2 cellular contexts compared by ENCODE assay signal in the genomic region with DNA sequence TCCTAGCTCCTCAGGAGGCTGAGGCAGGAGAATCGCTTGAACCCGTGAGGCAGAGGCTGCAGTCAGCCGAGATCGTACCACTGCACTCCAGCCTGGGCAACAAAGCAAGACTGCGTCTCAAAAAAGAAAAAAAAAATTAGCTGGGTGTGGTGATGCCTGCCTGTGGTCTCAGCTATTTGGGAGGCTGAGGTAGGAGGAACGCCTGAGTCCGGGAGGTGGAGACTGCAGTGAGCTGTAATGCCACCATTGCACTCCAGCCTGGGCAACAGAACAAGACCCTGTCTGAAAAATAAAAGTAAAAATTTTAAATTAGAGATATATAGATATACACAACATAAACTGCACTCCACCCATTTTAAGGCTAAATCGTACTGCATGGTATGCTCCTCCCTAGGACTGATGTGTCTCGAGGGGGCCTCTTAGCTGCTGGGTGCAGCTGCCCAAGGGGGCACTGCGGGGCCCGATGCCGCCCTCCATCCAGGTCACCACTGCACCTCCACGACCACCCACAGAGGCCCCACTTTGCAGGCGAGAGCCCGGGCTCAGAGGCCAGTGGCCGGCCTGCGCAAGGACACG.
TF ChIP-seq lines count a peak whose summit lies in the region.

No MANE protein-coding gene starts in this region.

TF ChIP-seq in GM23338, 12 proteins besides CTCF, POLR2A, EP300 and RAD21 (continued from another document):
- TF ChIP-seq, protein P1, sequence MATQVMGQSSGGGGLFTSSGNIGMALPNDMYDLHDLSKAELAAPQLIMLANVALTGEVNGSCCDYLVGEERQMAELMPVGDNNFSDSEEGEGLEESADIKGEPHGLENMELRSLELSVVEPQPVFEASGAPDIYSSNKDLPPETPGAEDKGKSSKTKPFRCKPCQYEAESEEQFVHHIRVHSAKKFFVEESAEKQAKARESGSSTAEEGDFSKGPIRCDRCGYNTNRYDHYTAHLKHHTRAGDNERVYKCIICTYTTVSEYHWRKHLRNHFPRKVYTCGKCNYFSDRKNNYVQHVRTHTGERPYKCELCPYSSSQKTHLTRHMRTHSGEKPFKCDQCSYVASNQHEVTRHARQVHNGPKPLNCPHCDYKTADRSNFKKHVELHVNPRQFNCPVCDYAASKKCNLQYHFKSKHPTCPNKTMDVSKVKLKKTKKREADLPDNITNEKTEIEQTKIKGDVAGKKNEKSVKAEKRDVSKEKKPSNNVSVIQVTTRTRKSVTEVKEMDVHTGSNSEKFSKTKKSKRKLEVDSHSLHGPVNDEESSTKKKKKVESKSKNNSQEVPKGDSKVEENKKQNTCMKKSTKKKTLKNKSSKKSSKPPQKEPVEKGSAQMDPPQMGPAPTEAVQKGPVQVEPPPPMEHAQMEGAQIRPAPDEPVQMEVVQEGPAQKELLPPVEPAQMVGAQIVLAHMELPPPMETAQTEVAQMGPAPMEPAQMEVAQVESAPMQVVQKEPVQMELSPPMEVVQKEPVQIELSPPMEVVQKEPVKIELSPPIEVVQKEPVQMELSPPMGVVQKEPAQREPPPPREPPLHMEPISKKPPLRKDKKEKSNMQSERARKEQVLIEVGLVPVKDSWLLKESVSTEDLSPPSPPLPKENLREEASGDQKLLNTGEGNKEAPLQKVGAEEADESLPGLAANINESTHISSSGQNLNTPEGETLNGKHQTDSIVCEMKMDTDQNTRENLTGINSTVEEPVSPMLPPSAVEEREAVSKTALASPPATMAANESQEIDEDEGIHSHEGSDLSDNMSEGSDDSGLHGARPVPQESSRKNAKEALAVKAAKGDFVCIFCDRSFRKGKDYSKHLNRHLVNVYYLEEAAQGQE (IDR thresholded peaks at IDR 0.05; ENCODE audit: unreplicated experiment) = no peak
- TF ChIP-seq, protein P2, sequence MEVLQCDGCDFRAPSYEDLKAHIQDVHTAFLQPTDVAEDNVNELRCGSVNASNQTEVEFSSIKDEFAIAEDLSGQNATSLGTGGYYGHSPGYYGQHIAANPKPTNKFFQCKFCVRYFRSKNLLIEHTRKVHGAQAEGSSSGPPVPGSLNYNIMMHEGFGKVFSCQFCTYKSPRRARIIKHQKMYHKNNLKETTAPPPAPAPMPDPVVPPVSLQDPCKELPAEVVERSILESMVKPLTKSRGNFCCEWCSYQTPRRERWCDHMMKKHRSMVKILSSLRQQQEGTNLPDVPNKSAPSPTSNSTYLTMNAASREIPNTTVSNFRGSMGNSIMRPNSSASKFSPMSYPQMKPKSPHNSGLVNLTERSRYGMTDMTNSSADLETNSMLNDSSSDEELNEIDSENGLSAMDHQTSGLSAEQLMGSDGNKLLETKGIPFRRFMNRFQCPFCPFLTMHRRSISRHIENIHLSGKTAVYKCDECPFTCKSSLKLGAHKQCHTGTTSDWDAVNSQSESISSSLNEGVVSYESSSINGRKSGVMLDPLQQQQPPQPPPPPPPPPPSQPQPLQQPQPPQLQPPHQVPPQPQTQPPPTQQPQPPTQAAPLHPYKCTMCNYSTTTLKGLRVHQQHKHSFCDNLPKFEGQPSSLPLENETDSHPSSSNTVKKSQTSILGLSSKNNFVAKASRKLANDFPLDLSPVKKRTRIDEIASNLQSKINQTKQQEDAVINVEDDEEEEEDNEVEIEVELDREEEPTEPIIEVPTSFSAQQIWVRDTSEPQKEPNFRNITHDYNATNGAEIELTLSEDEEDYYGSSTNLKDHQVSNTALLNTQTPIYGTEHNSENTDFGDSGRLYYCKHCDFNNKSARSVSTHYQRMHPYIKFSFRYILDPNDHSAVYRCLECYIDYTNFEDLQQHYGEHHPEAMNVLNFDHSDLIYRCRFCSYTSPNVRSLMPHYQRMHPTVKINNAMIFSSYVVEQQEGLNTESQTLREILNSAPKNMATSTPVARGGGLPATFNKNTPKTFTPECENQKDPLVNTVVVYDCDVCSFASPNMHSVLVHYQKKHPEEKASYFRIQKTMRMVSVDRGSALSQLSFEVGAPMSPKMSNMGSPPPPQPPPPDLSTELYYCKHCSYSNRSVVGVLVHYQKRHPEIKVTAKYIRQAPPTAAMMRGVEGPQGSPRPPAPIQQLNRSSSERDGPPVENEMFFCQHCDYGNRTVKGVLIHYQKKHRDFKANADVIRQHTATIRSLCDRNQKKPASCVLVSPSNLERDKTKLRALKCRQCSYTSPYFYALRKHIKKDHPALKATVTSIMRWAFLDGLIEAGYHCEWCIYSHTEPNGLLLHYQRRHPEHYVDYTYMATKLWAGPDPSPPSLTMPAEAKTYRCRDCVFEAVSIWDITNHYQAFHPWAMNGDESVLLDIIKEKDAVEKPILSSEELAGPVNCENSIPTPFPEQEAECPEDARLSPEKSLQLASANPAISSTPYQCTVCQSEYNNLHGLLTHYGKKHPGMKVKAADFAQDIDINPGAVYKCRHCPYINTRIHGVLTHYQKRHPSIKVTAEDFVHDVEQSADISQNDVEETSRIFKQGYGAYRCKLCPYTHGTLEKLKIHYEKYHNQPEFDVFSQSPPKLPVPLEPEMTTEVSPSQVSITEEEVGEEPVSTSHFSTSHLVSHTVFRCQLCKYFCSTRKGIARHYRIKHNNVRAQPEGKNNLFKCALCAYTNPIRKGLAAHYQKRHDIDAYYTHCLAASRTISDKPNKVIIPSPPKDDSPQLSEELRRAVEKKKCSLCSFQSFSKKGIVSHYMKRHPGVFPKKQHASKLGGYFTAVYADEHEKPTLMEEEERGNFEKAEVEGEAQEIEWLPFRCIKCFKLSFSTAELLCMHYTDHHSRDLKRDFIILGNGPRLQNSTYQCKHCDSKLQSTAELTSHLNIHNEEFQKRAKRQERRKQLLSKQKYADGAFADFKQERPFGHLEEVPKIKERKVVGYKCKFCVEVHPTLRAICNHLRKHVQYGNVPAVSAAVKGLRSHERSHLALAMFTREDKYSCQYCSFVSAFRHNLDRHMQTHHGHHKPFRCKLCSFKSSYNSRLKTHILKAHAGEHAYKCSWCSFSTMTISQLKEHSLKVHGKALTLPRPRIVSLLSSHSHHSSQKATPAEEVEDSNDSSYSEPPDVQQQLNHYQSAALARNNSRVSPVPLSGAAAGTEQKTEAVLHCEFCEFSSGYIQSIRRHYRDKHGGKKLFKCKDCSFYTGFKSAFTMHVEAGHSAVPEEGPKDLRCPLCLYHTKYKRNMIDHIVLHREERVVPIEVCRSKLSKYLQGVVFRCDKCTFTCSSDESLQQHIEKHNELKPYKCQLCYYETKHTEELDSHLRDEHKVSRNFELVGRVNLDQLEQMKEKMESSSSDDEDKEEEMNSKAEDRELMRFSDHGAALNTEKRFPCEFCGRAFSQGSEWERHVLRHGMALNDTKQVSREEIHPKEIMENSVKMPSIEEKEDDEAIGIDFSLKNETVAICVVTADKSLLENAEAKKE (CRISPR knock-in tag; IDR thresholded peaks at IDR 0.05) = no peak

TF ChIP-seq in liver, 16 proteins besides CTCF, POLR2A, EP300 and RAD21 (continued from another document):
- TF ChIP-seq, protein P3, sequence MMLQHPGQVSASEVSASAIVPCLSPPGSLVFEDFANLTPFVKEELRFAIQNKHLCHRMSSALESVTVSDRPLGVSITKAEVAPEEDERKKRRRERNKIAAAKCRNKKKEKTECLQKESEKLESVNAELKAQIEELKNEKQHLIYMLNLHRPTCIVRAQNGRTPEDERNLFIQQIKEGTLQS (IDR thresholded peaks at IDR 0.05) = no peak
- no peak for TF ChIP-seq JUND (IDR thresholded peaks at IDR 0.05)
